In genomic region chr1:9877962-9878361, GRCh38 we compare ENCODE assay signal across 2 cellular contexts.
TF ChIP-seq lines count a peak whose summit lies in the region.

No MANE protein-coding gene starts in this region.

TF ChIP-seq in HCT116, 20 proteins besides CTCF, POLR2A, EP300 and RAD21 (continued from another document):
- no peak for TF ChIP-seq REST (IDR thresholded peaks at IDR 0.05; ENCODE audit: low read depth)
- TF ChIP-seq MAX (IDR thresholded peaks at IDR 0.05): peak; percentile 70
- no peak for TF ChIP-seq ZBTB33 (IDR thresholded peaks at IDR 0.05; ENCODE audit: extremely low read depth, insufficient replicate concordance, low read length)
- TF ChIP-seq CBX3 (IDR thresholded peaks at IDR 0.05; ENCODE audit: low read depth): no peak
- no peak for TF ChIP-seq TCF7L2 (IDR thresholded peaks at IDR 0.05; ENCODE audit: borderline replicate concordance, extremely low read depth, insufficient read depth, insufficient read length)
- TF ChIP-seq SP1 (IDR thresholded peaks at IDR 0.05; ENCODE audit: low read depth): peak; percentile 68
- no peak for TF ChIP-seq SIN3A (IDR thresholded peaks at IDR 0.05; ENCODE audit: low read depth)
- no peak for TF ChIP-seq CEBPB (IDR thresholded peaks at IDR 0.05; ENCODE audit: low read depth)
- TF ChIP-seq FOSL1 (IDR thresholded peaks at IDR 0.05; ENCODE audit: low read depth): peak; percentile 51

TF ChIP-seq in WTC11, 78 proteins besides CTCF, POLR2A, EP300 and RAD21 (continued from another document):
- TF ChIP-seq, protein P1, sequence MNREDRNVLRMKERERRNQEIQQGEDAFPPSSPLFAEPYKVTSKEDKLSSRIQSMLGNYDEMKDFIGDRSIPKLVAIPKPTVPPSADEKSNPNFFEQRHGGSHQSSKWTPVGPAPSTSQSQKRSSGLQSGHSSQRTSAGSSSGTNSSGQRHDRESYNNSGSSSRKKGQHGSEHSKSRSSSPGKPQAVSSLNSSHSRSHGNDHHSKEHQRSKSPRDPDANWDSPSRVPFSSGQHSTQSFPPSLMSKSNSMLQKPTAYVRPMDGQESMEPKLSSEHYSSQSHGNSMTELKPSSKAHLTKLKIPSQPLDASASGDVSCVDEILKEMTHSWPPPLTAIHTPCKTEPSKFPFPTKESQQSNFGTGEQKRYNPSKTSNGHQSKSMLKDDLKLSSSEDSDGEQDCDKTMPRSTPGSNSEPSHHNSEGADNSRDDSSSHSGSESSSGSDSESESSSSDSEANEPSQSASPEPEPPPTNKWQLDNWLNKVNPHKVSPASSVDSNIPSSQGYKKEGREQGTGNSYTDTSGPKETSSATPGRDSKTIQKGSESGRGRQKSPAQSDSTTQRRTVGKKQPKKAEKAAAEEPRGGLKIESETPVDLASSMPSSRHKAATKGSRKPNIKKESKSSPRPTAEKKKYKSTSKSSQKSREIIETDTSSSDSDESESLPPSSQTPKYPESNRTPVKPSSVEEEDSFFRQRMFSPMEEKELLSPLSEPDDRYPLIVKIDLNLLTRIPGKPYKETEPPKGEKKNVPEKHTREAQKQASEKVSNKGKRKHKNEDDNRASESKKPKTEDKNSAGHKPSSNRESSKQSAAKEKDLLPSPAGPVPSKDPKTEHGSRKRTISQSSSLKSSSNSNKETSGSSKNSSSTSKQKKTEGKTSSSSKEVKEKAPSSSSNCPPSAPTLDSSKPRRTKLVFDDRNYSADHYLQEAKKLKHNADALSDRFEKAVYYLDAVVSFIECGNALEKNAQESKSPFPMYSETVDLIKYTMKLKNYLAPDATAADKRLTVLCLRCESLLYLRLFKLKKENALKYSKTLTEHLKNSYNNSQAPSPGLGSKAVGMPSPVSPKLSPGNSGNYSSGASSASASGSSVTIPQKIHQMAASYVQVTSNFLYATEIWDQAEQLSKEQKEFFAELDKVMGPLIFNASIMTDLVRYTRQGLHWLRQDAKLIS (CRISPR knock-in tag; IDR thresholded peaks at IDR 0.05; ENCODE audit: borderline replicate concordance): no peak
- no peak for TF ChIP-seq ZNF425 (CRISPR knock-in tag; conservative IDR thresholded peaks at IDR 0.05)
- TF ChIP-seq ZNF138 (CRISPR knock-in tag; conservative IDR thresholded peaks at IDR 0.05): no peak
- TF ChIP-seq ETV6 (CRISPR knock-in tag; IDR thresholded peaks at IDR 0.05): no peak
TF ChIP-seq in WTC11: peak in this region for 0.
